15 cellular contexts compared by ENCODE assay signal in genomic region chr15:33344530-33344929, GRCh38. TPM values are rescaled to one million over a fixed set of nuclear protein-coding genes. Genes with fewer than 3 reads are reported as not detected.
A peak's percentile ranks its signal among the peaks of the same experiment; 100 is the strongest.
DNase-seq lines count a peak whose midpoint lies in the region; ATAC-seq and TF ChIP-seq lines count a peak whose summit lies in the region.
"Had no signal": no experiment of that assay in that cellular context is flagged by ENCODE, and none has a peak within 500 bp of the region (broad histone marks: within the 10 kb centered on the region; RNA-seq: fewer than 3 reads in every experiment).

No MANE protein-coding gene starts in this region.

- H3K4me2 ChIP-seq in OCI-LY7 (ENCODE audit: low read length): 0 out of 2 replicates have a peak overlapping the region, but pooled peaks have one; percentile 30

- H3K4me3 ChIP-seq in OCI-LY7 (ENCODE audit: low read depth, low read length, poor library complexity, severe bottlenecking): no peak overlapping the region

- no peak for TF ChIP-seq CTCF in OCI-LY7 (conservative IDR thresholded peaks at IDR 0.05; ENCODE audit: low read length)

- peak; percentile 25 for ATAC-seq in GM18909 (IDR thresholded peaks at IDR 0.05; ENCODE audit: poor library complexity, unreplicated experiment)
- ATAC-seq in GM19463 (IDR thresholded peaks at IDR 0.05; ENCODE audit: unreplicated experiment): peak; percentile 23

- no peaks in the 10 kb centered on the region for H3K36me3 ChIP-seq in OCI-LY7 (ENCODE audit: insufficient read depth, low read length)

- H3K9me3 ChIP-seq in OCI-LY7 (ENCODE audit: low read length): no peaks in the 10 kb centered on the region
- H3K9me3 ChIP-seq: Caco-2 had no signal

- POLR2A ChIA-PET in OCI-LY7 (lab: Charles Lee): interaction anchor here (0.6 to 1.5 kb wide), 11 partner anchors 9 to 753 kb away, joined by 3 to 7 read pairs (median 3); no protein-coding TSS in a partner anchor

- H3K27ac ChIP-seq in OCI-LY7 (ENCODE audit: low read depth, low read length, poor library complexity, severe bottlenecking): no peak overlapping the region
- H3K27ac ChIP-seq in caudate nucleus (ENCODE audit: low read depth, low read length): no peak overlapping the region
- H3K27ac ChIP-seq: C4-2B had no signal

- no peaks in the 10 kb centered on the region for H4K20me1 ChIP-seq in OCI-LY7 (ENCODE audit: insufficient read depth, low read length)

- BruUV-seq in OCI-LY7 (replicated peaks; lab: Mats Ljungman, UMichigan): no TSS peak

- DNase-seq in OCI-LY7 (ENCODE audit: low spot score) (no peak), caudate nucleus (lab: John Stamatoyannopoulos, UW) (no peak), AG08395 (ENCODE audit: low spot score) (no peak)
- no peak for DNase-seq in activated effector memory CD4-positive, alpha-beta T cell treated with Interleukin-2 at 50 U/mL for 16 hours
- DNase-seq: ACHN; AML-193; Caco-2; CD4-positive, alpha-beta T cell; H9; Kasumi-1; KG1 had no signal

- H3K4me1 ChIP-seq in OCI-LY7 (ENCODE audit: insufficient read depth, low read length, poor library complexity, severe bottlenecking): peaks cover 25% of the 10 kb centered on the region
- H3K4me1 ChIP-seq: Caco-2 had no signal

- intact Hi-C loops in OCI-LY7 (cut with micrococcal nuclease; ENCODE audit: unreplicated experiment): no loop called here

- peak overlapping the region; percentile 30; the same call in 1 of the 2 replicates for H2AFZ ChIP-seq in OCI-LY7 (ENCODE audit: low read length)

- H3K9me2 ChIP-seq in OCI-LY7 (ENCODE audit: insufficient read depth, low read length): no peaks in the 10 kb centered on the region

- CTCF ChIA-PET in OCI-LY7 (lab: Charles Lee; ENCODE audit: unreplicated experiment): no interaction called here

- no peaks in the 10 kb centered on the region for H3K79me2 ChIP-seq in OCI-LY7 (ENCODE audit: insufficient read depth, low read depth, low read length)

RNA-seq across cellular contexts. Expression of gene RYR3, which starts 33.8 kb away (rescaled TPM):
- total RNA-seq in OCI-LY7 (2014; rRNA removed; shearing (Covaris generic)): 0.06 TPM in 1 of 2 replicates, not detected in the other
- total RNA-seq in OCI-LY7 (2022): 0.32 and 0.33 TPM in 2 replicates
- total RNA-seq: CD4-positive, alpha-beta T cell; HT-29 had no signal
